Comparison of ENCODE assay signal across 8 cellular contexts in the genomic region with DNA sequence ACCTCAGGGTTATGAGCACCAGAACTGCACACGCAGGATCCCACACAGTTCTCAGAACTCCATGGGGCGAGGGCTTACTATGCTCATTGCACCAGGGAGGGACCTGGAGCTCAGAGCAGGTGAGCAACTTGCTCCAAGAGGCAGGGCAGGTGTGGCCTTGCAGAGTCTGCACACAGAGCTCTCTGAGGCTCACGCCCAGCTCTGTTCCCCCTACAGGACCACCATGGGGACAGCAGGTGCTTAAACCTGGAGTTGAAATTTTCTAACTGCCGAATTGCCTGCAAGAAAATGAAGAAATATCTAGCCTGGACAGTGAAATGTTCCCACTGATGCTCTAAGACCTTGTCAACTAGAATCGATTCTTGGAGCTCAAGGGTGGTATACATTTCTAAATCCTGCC. TPM values are rescaled to one million over a fixed set of nuclear protein-coding genes. Genes with fewer than 3 reads are reported as not detected.
"Had no signal": no experiment of that assay in that cellular context is flagged by ENCODE, and none has a peak within 500 bp of the region (broad histone marks: within the 10 kb centered on the region; RNA-seq: fewer than 3 reads in every experiment).

No MANE protein-coding gene starts in this region.

RNA-seq across cellular contexts. Expression of gene MSMB, which starts 49.9 kb away (rescaled TPM):
- total RNA-seq: activated T-helper 17 cell treated with anti-CD3 and anti-CD28 coated beads, Interleukin-2, amount 50 U/mL, for 72 hours; ascending aorta; heart left ventricle; kidney; left lobe of liver; omental fat pad; right atrium auricular region had no signal
- polyA plus RNA-seq: adipose tissue, heart left ventricle had no signal
